Comparison of ENCODE assay signal across 8 cellular contexts in genomic region chr5:62354028-62354874, GRCh38. TPM values are rescaled to one million over a fixed set of nuclear protein-coding genes. Genes with fewer than 3 reads are reported as not detected.
DNase-seq lines count a peak whose midpoint lies in the region; ATAC-seq and TF ChIP-seq lines count a peak whose summit lies in the region.

No MANE protein-coding gene starts in this region.

- peaks cover 26% of the 10 kb centered on the region for H3K4me1 Mint-ChIP-seq in T-helper 2 cell treated with Interferon-gamma antibody and Interleukin-4, amounts not matched to agents 5 μg/mL and 100 μg/mL, for 36 hours (ENCODE audit: low read depth)

- peaks cover 0 to 72% of the 10 kb centered on the region in 2 donors for H3K36me3 ChIP-seq in gastroesophageal sphincter

- no peaks in the 10 kb centered on the region for H3K9me3 ChIP-seq in gastroesophageal sphincter

- ATAC-seq in GM21717 (IDR thresholded peaks at IDR 0.05; ENCODE audit: unreplicated experiment) (peak; percentile 90), gastroesophageal sphincter (no peak)

- peak; percentile 27 for DNase-seq in stimulated activated CD4-positive, alpha-beta T cell treated with anti-CD3 and anti-CD28 coated beads, Interleukin-4, amount 100 ng/mL, for 24 hours
- DNase-seq in stimulated activated CD4-positive, alpha-beta T cell treated with anti-CD3 and anti-CD28 coated beads, Interleukin-2, amount 100 ng/mL, for 48 hours = no peak
- DNase-seq in KBM-7 (peak; percentile 43), skeletal muscle cell (ENCODE audit: low read depth) (peak; percentile 9)
- DNase-seq in T-helper 2 cell treated with Interferon-gamma antibody and Interleukin-4, amounts not matched to agents 5 μg/mL and 100 μg/mL, for 36 hours (ENCODE audit: low spot score) = no peak
- no peak for DNase-seq in effector CD8-positive, alpha-beta T cell (lab: John Stamatoyannopoulos, UW)

- no peaks in the 10 kb centered on the region for H3K4me1 ChIP-seq in gastroesophageal sphincter

- H3K27ac ChIP-seq in gastroesophageal sphincter = no peak overlapping the region

- in situ Hi-C loops in KBM-7 (cut with MboI; ENCODE audit: low pct_unique_long_range_greater_than_20kb, low sequenced_read_pairs) = no loop called here

- TF ChIP-seq CTCF in gastroesophageal sphincter (IDR thresholded peaks at IDR 0.05) = peak; percentile 45 to 68 (median 64)

- H3K9me3 Mint-ChIP-seq in T-helper 2 cell treated with Interferon-gamma antibody and Interleukin-4, amounts not matched to agents 5 μg/mL and 100 μg/mL, for 36 hours = no peaks in the 10 kb centered on the region

- peaks cover 45% of the 10 kb centered on the region for H3K36me3 Mint-ChIP-seq in T-helper 2 cell treated with Interferon-gamma antibody and Interleukin-4, amounts not matched to agents 5 μg/mL and 100 μg/mL, for 36 hours (ENCODE audit: low read depth)

- H3K4me3 Mint-ChIP-seq in T-helper 2 cell treated with Interferon-gamma antibody and Interleukin-4, amounts not matched to agents 5 μg/mL and 100 μg/mL, for 36 hours = no peak overlapping the region

- no peak overlapping the region for H3K4me3 ChIP-seq in gastroesophageal sphincter
- H3K4me3 ChIP-seq in skeletal muscle cell (ENCODE audit: low read depth, low read length) = no peak overlapping the region

- TF ChIP-seq EP300 in gastroesophageal sphincter (IDR thresholded peaks at IDR 0.05) = no peak

- peak overlapping the region; percentile 18 for H3K27ac Mint-ChIP-seq in T-helper 2 cell treated with Interferon-gamma antibody and Interleukin-4, amounts not matched to agents 5 μg/mL and 100 μg/mL, for 36 hours

- TF ChIP-seq POLR2A in gastroesophageal sphincter (IDR thresholded peaks at IDR 0.05) = no peak

- no peaks in the 10 kb centered on the region for H3K27me3 Mint-ChIP-seq in T-helper 2 cell treated with Interferon-gamma antibody and Interleukin-4, amounts not matched to agents 5 μg/mL and 100 μg/mL, for 36 hours (ENCODE audit: low read depth)

- no peaks in the 10 kb centered on the region for H3K27me3 ChIP-seq in gastroesophageal sphincter

RNA-seq across cellular contexts. Expression of gene KIF2A, which starts 48.2 kb away (rescaled TPM):
- total RNA-seq in gastroesophageal sphincter = 10 to 100 TPM; 27.1 to 50.6 (median 33.6) TPM

RNA-seq across cellular contexts. Expression of gene DIMT1, which starts 49.5 kb away (rescaled TPM):
- total RNA-seq in gastroesophageal sphincter = 10 to 100 TPM; 21.9 to 39.6 (median 27.5) TPM

RNA-seq across cellular contexts. Expression of gene IPO11, which starts 58.3 kb away (rescaled TPM):
- total RNA-seq in gastroesophageal sphincter = 10 to 100 TPM; 15.8 to 25.1 (median 17.2) TPM

Comparison
In these comparisons a context has a peak if more than half of its experiments do, and no peak if none do; other contexts are left out.
1. DNase-seq: peak in stimulated activated CD4-positive, alpha-beta T cell treated with anti-CD3 and anti-CD28 coated beads, Interleukin-4, amount 100 ng/mL, for 24 hours (single experiment), KBM-7 (single experiment) and skeletal muscle cell (single experiment); none in stimulated activated CD4-positive, alpha-beta T cell treated with anti-CD3 and anti-CD28 coated beads, Interleukin-2, amount 100 ng/mL, for 48 hours (0 of 2), T-helper 2 cell treated with Interferon-gamma antibody and Interleukin-4, amounts not matched to agents 5 μg/mL and 100 μg/mL, for 36 hours (single experiment) and effector CD8-positive, alpha-beta T cell (single experiment).